Comparison of ENCODE assay signal across 16 cellular contexts in the genomic region with DNA sequence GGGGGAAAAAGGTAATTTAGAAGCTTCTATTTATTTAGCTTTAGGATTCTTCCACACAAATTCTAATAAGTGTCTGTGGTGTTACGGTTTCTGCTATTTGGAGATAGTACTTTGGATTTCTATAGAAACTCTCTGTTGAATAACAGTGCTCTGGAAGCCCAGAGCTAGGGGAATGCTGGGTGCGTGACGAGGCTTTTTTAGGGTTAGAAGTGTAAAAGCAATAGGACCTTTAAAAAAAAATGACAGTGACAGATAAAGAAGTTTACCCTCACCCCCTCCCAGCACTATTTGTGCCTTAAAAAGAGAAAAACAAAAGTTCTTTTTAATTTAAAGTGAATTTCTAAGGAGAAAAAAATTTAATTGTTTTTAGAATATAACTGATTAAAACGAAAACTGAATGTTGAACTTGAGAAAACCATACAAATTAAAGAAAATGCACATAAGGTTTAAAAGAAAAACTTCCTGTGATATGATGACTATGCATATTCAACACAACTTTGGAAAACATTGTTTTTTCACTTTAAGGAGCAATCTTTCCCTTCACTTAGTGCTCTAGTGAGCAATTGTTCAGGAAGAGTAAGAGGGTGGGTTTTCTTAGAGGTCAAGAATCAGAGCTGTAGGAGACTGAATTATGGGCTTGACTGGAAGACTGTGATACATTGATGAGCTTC.
DNase-seq lines count a peak whose midpoint lies in the region; ATAC-seq and TF ChIP-seq lines count a peak whose summit lies in the region.
"Had no signal": no experiment of that assay in that cellular context is flagged by ENCODE, and none has a peak within 500 bp of the region (broad histone marks: within the 10 kb centered on the region; RNA-seq: fewer than 3 reads in every experiment).

No MANE protein-coding gene starts in this region.

- no peak overlapping the region for H3K4me3 ChIP-seq in smooth muscle cell
- no peak overlapping the region for H3K4me3 ChIP-seq in left lung
- H3K4me3 ChIP-seq: gastrocnemius medialis, lung had no signal

- no peaks in the 10 kb centered on the region for H3K36me3 ChIP-seq in smooth muscle cell (ENCODE audit: low read depth)
- H3K36me3 ChIP-seq in left lung: no peaks in the 10 kb centered on the region
- H3K36me3 ChIP-seq: gastrocnemius medialis had no signal

- H3K79me2 ChIP-seq in smooth muscle cell (ENCODE audit: low read depth): no peaks in the 10 kb centered on the region

- H3K4me2 ChIP-seq in smooth muscle cell: no peak overlapping the region

- ATAC-seq in effector memory CD8-positive, alpha-beta T cell (replicated peaks): no peak
- no peak for ATAC-seq in left lung
- ATAC-seq: gastrocnemius medialis, sciatic nerve had no signal

- no peak overlapping the region for H3K9ac ChIP-seq in smooth muscle cell (ENCODE audit: low read depth)

- H2AFZ ChIP-seq in smooth muscle cell (ENCODE audit: low read depth): no peak overlapping the region

- DNase-seq in activated naive CD4-positive, alpha-beta T cell treated with anti-CD3 and anti-CD28 coated beads, Interleukin-2, amount 10 ng/mL, durations not matched to agents 7 days and 5 days: no peak
- no peak for DNase-seq in activated naive CD4-positive, alpha-beta T cell (lab: John Stamatoyannopoulos, UW)
- DNase-seq in NCI-H2227 treated with DMSO at 0.1 percent for 48 hours (lab: John Stamatoyannopoulos, UW) (peak; percentile 57), smooth muscle cell (lab: John Stamatoyannopoulos, UW; ENCODE audit: unreplicated experiment) (no peak), middle frontal gyrus (ENCODE audit: extremely low spot score, low spot score) (no peak), left lung (no peak)
- DNase-seq in activated naive CD8-positive, alpha-beta T cell treated with anti-CD3 and anti-CD28 coated beads for 36 hours: no peak
- no peak for DNase-seq in effector memory CD8-positive, alpha-beta T cell
- DNase-seq: DMS153; gastrocnemius medialis; NCI-H2081; NCI-H748 treated with DMSO at 0.1 percent for 48 hours; stimulated activated CD4-positive, alpha-beta T cell treated with anti-CD3 and anti-CD28 coated beads, Interleukin-4, amount 100 ng/mL, for 4 hours; T-helper 9 cell had no signal

- peak overlapping the region; percentile 75 for H3K27ac Mint-ChIP-seq in activated naive CD4-positive, alpha-beta T cell treated with anti-CD3 and anti-CD28 coated beads, Interleukin-2, amount 10 ng/mL, durations not matched to agents 7 days and 5 days
- peak overlapping the region; percentile 84 for H3K27ac Mint-ChIP-seq in activated naive CD8-positive, alpha-beta T cell treated with anti-CD3 and anti-CD28 coated beads for 36 hours
- peak overlapping the region in 1 of 2 donors; percentile 92 for H3K27ac Mint-ChIP-seq in effector memory CD8-positive, alpha-beta T cell

- H3K27ac ChIP-seq in smooth muscle cell (ENCODE audit: low read depth) (peak overlapping the region; percentile 50), left lung (no peak overlapping the region)
- H3K27ac ChIP-seq: gastrocnemius medialis had no signal

- H3K4me1 ChIP-seq in smooth muscle cell (ENCODE audit: low read depth) (no peaks in the 10 kb centered on the region), left lung (peaks cover 0 to 22% of the 10 kb centered on the region in 2 donors)
- H3K4me1 ChIP-seq: gastrocnemius medialis had no signal

- no peaks in the 10 kb centered on the region for H3K9me3 ChIP-seq in smooth muscle cell (replicated peaks; ENCODE audit: low read depth)
- H3K9me3 ChIP-seq in left lung: no peaks in the 10 kb centered on the region
- H3K9me3 ChIP-seq: gastrocnemius medialis had no signal

- H3K4me3 Mint-ChIP-seq in activated naive CD4-positive, alpha-beta T cell treated with anti-CD3 and anti-CD28 coated beads, Interleukin-2, amount 10 ng/mL, durations not matched to agents 7 days and 5 days: no peak overlapping the region
- H3K4me3 Mint-ChIP-seq in activated naive CD8-positive, alpha-beta T cell treated with anti-CD3 and anti-CD28 coated beads for 36 hours: peak overlapping the region; percentile 63
- peak overlapping the region in 1 of 2 donors; percentile 25 for H3K4me3 Mint-ChIP-seq in effector memory CD8-positive, alpha-beta T cell

- no peaks in the 10 kb centered on the region for H3K9me3 Mint-ChIP-seq in activated naive CD4-positive, alpha-beta T cell treated with anti-CD3 and anti-CD28 coated beads, Interleukin-2, amount 10 ng/mL, durations not matched to agents 7 days and 5 days
- no peaks in the 10 kb centered on the region for H3K9me3 Mint-ChIP-seq in activated naive CD8-positive, alpha-beta T cell treated with anti-CD3 and anti-CD28 coated beads for 36 hours
- H3K9me3 Mint-ChIP-seq in effector memory CD8-positive, alpha-beta T cell: no peaks in the 10 kb centered on the region

- H3K4me1 Mint-ChIP-seq in activated naive CD4-positive, alpha-beta T cell treated with anti-CD3 and anti-CD28 coated beads, Interleukin-2, amount 10 ng/mL, durations not matched to agents 7 days and 5 days: peaks cover 56% of the 10 kb centered on the region
- H3K4me1 Mint-ChIP-seq in activated naive CD8-positive, alpha-beta T cell treated with anti-CD3 and anti-CD28 coated beads for 36 hours: peaks cover 43% of the 10 kb centered on the region
- peaks cover 23 to 25% of the 10 kb centered on the region in 2 donors for H3K4me1 Mint-ChIP-seq in effector memory CD8-positive, alpha-beta T cell (ENCODE audit: low read depth in 2 of 2)

- peaks cover 30% of the 10 kb centered on the region for H3K36me3 Mint-ChIP-seq in activated naive CD4-positive, alpha-beta T cell treated with anti-CD3 and anti-CD28 coated beads, Interleukin-2, amount 10 ng/mL, durations not matched to agents 7 days and 5 days
- no peaks in the 10 kb centered on the region for H3K36me3 Mint-ChIP-seq in activated naive CD8-positive, alpha-beta T cell treated with anti-CD3 and anti-CD28 coated beads for 36 hours
- peaks cover 32% of the 10 kb centered on the region for H3K36me3 Mint-ChIP-seq in effector memory CD8-positive, alpha-beta T cell (ENCODE audit: insufficient read depth)

- TF ChIP-seq CTCF in smooth muscle cell (IDR thresholded peaks at IDR 0.05; ENCODE audit: borderline replicate concordance, insufficient read depth, poor library complexity, severe bottlenecking) (no peak), left lung (IDR thresholded peaks at IDR 0.05) (no peak)

- H3K27me3 ChIP-seq in smooth muscle cell (ENCODE audit: low read depth) (no peaks in the 10 kb centered on the region), left lung (no peaks in the 10 kb centered on the region)
- H3K27me3 ChIP-seq: gastrocnemius medialis had no signal

- intact Hi-C loops in left lung (cut with DNase I): no loop called here

- no peaks in the 10 kb centered on the region for H3K27me3 Mint-ChIP-seq in activated naive CD4-positive, alpha-beta T cell treated with anti-CD3 and anti-CD28 coated beads, Interleukin-2, amount 10 ng/mL, durations not matched to agents 7 days and 5 days
- no peaks in the 10 kb centered on the region for H3K27me3 Mint-ChIP-seq in activated naive CD8-positive, alpha-beta T cell treated with anti-CD3 and anti-CD28 coated beads for 36 hours
- H3K27me3 Mint-ChIP-seq in effector memory CD8-positive, alpha-beta T cell: no peaks in the 10 kb centered on the region

- H4K20me1 ChIP-seq in smooth muscle cell (ENCODE audit: low read depth): no peaks in the 10 kb centered on the region

- WGBS in smooth muscle cell (ENCODE audit: low lambda C conversion rate): 93% methylated on average over 4 of the region's 4 CpGs

- no peaks in the 10 kb centered on the region for H3F3A ChIP-seq in smooth muscle cell (ENCODE audit: low read depth)

- CTCF ChIA-PET in activated naive CD4-positive, alpha-beta T cell treated with anti-CD3 and anti-CD28 coated beads, Interleukin-2, amount 10 ng/mL, durations not matched to agents 7 days and 5 days (lab: Charles Lee): interaction anchor here (0.6 to 5.0 kb wide), 16 partner anchors 7 to 444 kb away, joined by 3 to 138 read pairs (median 14); no protein-coding TSS in a partner anchor
